ENCODE assay signal across 14 cellular contexts in the genomic region with DNA sequence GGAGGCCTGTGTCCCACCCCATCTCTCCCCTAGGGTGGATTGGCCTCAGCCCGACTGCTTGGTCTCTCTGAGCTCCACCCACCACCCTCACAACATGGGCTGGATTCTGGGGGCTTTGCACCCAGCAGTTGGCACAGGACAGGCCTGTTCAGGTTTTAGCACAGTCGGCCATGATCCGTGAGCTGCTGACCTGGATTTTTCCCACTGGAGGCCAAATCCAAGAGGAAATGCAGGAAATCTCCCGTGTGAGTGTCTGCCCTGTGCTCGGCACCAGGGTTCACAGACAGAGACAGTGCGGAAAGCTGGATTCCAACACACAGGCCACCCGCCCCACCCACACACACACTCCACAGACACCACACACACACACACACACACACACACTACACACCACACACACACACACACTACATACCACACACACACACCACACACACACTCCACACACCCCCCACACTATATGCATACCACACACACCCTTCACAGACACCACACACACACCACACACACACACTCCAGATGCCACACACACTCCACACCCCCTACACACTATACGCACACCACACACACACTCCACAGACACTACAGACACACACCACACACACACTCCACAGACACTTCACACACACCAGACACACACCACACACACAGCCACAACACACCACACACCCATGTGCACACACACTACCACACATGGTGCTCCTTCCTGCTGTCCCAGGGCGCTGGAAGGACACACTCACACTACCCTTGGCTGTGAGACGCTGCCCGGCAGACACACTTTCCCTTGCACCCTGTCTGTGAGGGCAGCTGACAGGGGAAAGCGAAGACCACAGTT. TPM values are rescaled to one million over a fixed set of nuclear protein-coding genes. Genes with fewer than 3 reads are reported as not detected.
DNase-seq lines count a peak whose midpoint lies in the region; ATAC-seq and TF ChIP-seq lines count a peak whose summit lies in the region.
"Had no signal": no experiment of that assay in that cellular context is flagged by ENCODE, and none has a peak within 500 bp of the region (broad histone marks: within the 10 kb centered on the region; RNA-seq: fewer than 3 reads in every experiment).

No MANE protein-coding gene starts in this region.

- peaks cover 80% of the 10 kb centered on the region for H3K36me3 ChIP-seq in BLaER1
- H3K36me3 ChIP-seq in DND-41 (ENCODE audit: insufficient read depth, low read length), result peaks cover 58% of the 10 kb centered on the region
- H3K36me3 ChIP-seq in mesenchymal stem cell (ENCODE audit: control insufficient read depth in 1 of 2, insufficient read depth in 2 of 2, low read depth in 1 of 2, low read length in 2 of 2), result peaks cover 3 to 23% of the 10 kb centered on the region in 2 experiments
- H3K36me3 ChIP-seq: sigmoid colon had no signal

- H3K23ac ChIP-seq in mesenchymal stem cell (ENCODE audit: low read length in 2 of 2), result no peak overlapping the region

- peaks cover 94% of the 10 kb centered on the region for H4K20me1 ChIP-seq in BLaER1
- no peaks in the 10 kb centered on the region for H4K20me1 ChIP-seq in DND-41 (ENCODE audit: insufficient read depth, low read length)

- peaks cover 8 to 9% of the 10 kb centered on the region in 2 donors for H3K9me3 Mint-ChIP-seq in activated naive CD4-positive, alpha-beta T cell treated with anti-CD3 and anti-CD28 coated beads, Interleukin-2, amount 50 U/mL, for 72 hours

- H3K4me2 ChIP-seq in BLaER1 (peak overlapping the region; percentile 83), DND-41 (ENCODE audit: insufficient read depth, low read length) (no peak overlapping the region), mesenchymal stem cell (ENCODE audit: low read length, poor library complexity, severe bottlenecking) (no peak overlapping the region)

- H3K79me2 ChIP-seq in DND-41 (ENCODE audit: insufficient read depth, low read length), result peaks cover 93% of the 10 kb centered on the region

- ATAC-seq in DND-41 (ENCODE audit: insufficient read depth, low read depth), result no peak
- peak in 1 of 2 donors; percentile 12 for ATAC-seq in activated naive CD4-positive, alpha-beta T cell treated with anti-CD3 and anti-CD28 coated beads, Interleukin-2, amount 50 U/mL, for 72 hours
- no peak for ATAC-seq in HG02884 (IDR thresholded peaks at IDR 0.05; ENCODE audit: unreplicated experiment)
- ATAC-seq in GM19324 (IDR thresholded peaks at IDR 0.05; ENCODE audit: low FRiP score, unreplicated experiment), result no peak
- no peak for ATAC-seq in GM19467 (IDR thresholded peaks at IDR 0.05; ENCODE audit: unreplicated experiment)
- ATAC-seq: K562, left cardiac atrium had no signal

- peak overlapping the region; percentile 91 for H4K8ac ChIP-seq in mesenchymal stem cell (ENCODE audit: low read length)

- peak overlapping the region; percentile 8 for H2BK15ac ChIP-seq in mesenchymal stem cell (ENCODE audit: low read depth, poor library complexity, severe bottlenecking)

- H3K14ac ChIP-seq in mesenchymal stem cell (ENCODE audit: low read length in 2 of 2), result peak overlapping the region in 1 of 2 experiments; percentile 64

- H3K27me3 ChIP-seq in BLaER1 (no peaks in the 10 kb centered on the region), DND-41 (ENCODE audit: insufficient read depth, low read length, poor library complexity) (no peaks in the 10 kb centered on the region), mesenchymal stem cell (ENCODE audit: control insufficient read depth in 1 of 2, insufficient read depth in 1 of 2, low read length in 2 of 2) (no peaks in the 10 kb centered on the region)
- H3K27me3 ChIP-seq: sigmoid colon had no signal

- peak overlapping the region; percentile 22; the same call in 1 of the 2 replicates for H3K4me3 ChIP-seq in BLaER1
- H3K4me3 ChIP-seq in DND-41 (ENCODE audit: low read depth in 1 of 2, low read length in 2 of 2), result no peak overlapping the region; a peak in 1 of 4 replicates
- peak overlapping the region in 1 of 2 experiments; percentile 7 for H3K4me3 ChIP-seq in mesenchymal stem cell (ENCODE audit: insufficient read depth in 1 of 2, low read depth in 1 of 2, low read length in 2 of 2)
- H3K4me3 ChIP-seq: K562, sigmoid colon had no signal

- H2BK5ac ChIP-seq in mesenchymal stem cell (ENCODE audit: low read depth, low read length, poor library complexity, severe bottlenecking), result no peak overlapping the region

- no peak overlapping the region for H2BK120ac ChIP-seq in mesenchymal stem cell (ENCODE audit: low read depth, low read length)

- H3K79me1 ChIP-seq in mesenchymal stem cell (replicated peaks; ENCODE audit: low read length, poor library complexity, severe bottlenecking), result peaks cover 27% of the 10 kb centered on the region

- H2AK5ac ChIP-seq in mesenchymal stem cell (ENCODE audit: low read length, severe bottlenecking), result peak overlapping the region; percentile 5

- no peaks in the 10 kb centered on the region for H3K9me3 ChIP-seq in BLaER1
- no peaks in the 10 kb centered on the region for H3K9me3 ChIP-seq in DND-41 (ENCODE audit: insufficient read depth, low read length, severe bottlenecking)
- no peaks in the 10 kb centered on the region for H3K9me3 ChIP-seq in mesenchymal stem cell (ENCODE audit: control insufficient read depth, low read length)
- H3K9me3 ChIP-seq: sigmoid colon had no signal

- DNase-seq in DND-41, result no peak
- peak in 1 of 2 donors; percentile 41 for DNase-seq in activated naive CD4-positive, alpha-beta T cell treated with anti-CD3 and anti-CD28 coated beads, Interleukin-2, amount 50 U/mL, for 72 hours (ENCODE audit: low spot score in 2 of 2)
- no peak for DNase-seq in mesenchymal stem cell
- no peak for DNase-seq in activated gamma-delta T cell (lab: John Stamatoyannopoulos, UW)
- DNase-seq: AML-193, left cardiac atrium, NCI-H2029, NCI-H748 treated with DMSO at 0.1 percent for 48 hours, sigmoid colon had no signal

- peak overlapping the region; percentile 64 to 72 for H3K18ac ChIP-seq in mesenchymal stem cell (ENCODE audit: low read depth in 1 of 2, low read length in 2 of 2)

- H3K27ac ChIP-seq in BLaER1 (peak overlapping the region; percentile 68), DND-41 (ENCODE audit: low read length) (peak overlapping the region; percentile 85), mesenchymal stem cell (ENCODE audit: low read length, poor library complexity, severe bottlenecking) (no peak overlapping the region)
- H3K27ac ChIP-seq: sigmoid colon had no signal

- peaks cover 26 to 35% of the 10 kb centered on the region in 2 donors for H3K36me3 Mint-ChIP-seq in activated naive CD4-positive, alpha-beta T cell treated with anti-CD3 and anti-CD28 coated beads, Interleukin-2, amount 50 U/mL, for 72 hours

- peak overlapping the region in 1 of 2 experiments; percentile 64 for H3K4ac ChIP-seq in mesenchymal stem cell (ENCODE audit: low read depth in 1 of 2, low read length in 2 of 2)

- peak overlapping the region; percentile 49 for H2BK12ac ChIP-seq in mesenchymal stem cell (ENCODE audit: low read length in 2 of 2)

- H3K4me1 ChIP-seq in BLaER1, result peaks cover 89% of the 10 kb centered on the region
- peaks cover 95% of the 10 kb centered on the region for H3K4me1 ChIP-seq in DND-41 (ENCODE audit: insufficient read depth, low read length)
- peaks cover 26% of the 10 kb centered on the region for H3K4me1 ChIP-seq in mesenchymal stem cell (ENCODE audit: control insufficient read depth, insufficient read depth, low read depth, low read length)

- H3K27ac Mint-ChIP-seq in activated naive CD4-positive, alpha-beta T cell treated with anti-CD3 and anti-CD28 coated beads, Interleukin-2, amount 50 U/mL, for 72 hours, result peak overlapping the region; percentile 44 to 88

- no peak for TF ChIP-seq CTCF in DND-41 (IDR thresholded peaks at IDR 0.05; ENCODE audit: borderline replicate concordance, extremely low read depth, low read length, poor library complexity, severe bottlenecking)

- H4K91ac ChIP-seq in mesenchymal stem cell (ENCODE audit: low read length), result peak overlapping the region; percentile 88

- 0 out of 2 replicates have a peak overlapping the region, but pooled peaks have one; percentile 7 for H3K9ac ChIP-seq in BLaER1
- H3K9ac ChIP-seq in DND-41 (ENCODE audit: low read depth, low read length), result 0 out of 2 replicates have a peak overlapping the region, but pooled peaks have one; percentile 19
- H3K9ac ChIP-seq in mesenchymal stem cell (ENCODE audit: low read length), result no peak overlapping the region

- H2AFZ ChIP-seq in DND-41 (ENCODE audit: low read depth, low read length) (no peak overlapping the region), mesenchymal stem cell (ENCODE audit: low read depth, low read length) (no peak overlapping the region)

- 97% methylated on average over 12 of the region's 12 CpGs for WGBS in mesenchymal stem cell

RNA-seq across cellular contexts. Expression of a gene that starts 14.1 kb away (rescaled TPM):
- 10 to 100 TPM; 52.2 to 60.0 TPM for total RNA-seq in activated naive CD4-positive, alpha-beta T cell treated with anti-CD3 and anti-CD28 coated beads, Interleukin-2, amount 50 U/mL, for 72 hours
- 7.6 TPM for polyA plus RNA-seq in mesenchymal stem cell (2013, experiment 1 of 2)
- polyA plus RNA-seq in mesenchymal stem cell (2013, experiment 2 of 2), result 8.8 TPM
- polyA plus RNA-seq: K562 had no signal
